ENCODE assay signal across 8 cellular contexts in the genomic region with DNA sequence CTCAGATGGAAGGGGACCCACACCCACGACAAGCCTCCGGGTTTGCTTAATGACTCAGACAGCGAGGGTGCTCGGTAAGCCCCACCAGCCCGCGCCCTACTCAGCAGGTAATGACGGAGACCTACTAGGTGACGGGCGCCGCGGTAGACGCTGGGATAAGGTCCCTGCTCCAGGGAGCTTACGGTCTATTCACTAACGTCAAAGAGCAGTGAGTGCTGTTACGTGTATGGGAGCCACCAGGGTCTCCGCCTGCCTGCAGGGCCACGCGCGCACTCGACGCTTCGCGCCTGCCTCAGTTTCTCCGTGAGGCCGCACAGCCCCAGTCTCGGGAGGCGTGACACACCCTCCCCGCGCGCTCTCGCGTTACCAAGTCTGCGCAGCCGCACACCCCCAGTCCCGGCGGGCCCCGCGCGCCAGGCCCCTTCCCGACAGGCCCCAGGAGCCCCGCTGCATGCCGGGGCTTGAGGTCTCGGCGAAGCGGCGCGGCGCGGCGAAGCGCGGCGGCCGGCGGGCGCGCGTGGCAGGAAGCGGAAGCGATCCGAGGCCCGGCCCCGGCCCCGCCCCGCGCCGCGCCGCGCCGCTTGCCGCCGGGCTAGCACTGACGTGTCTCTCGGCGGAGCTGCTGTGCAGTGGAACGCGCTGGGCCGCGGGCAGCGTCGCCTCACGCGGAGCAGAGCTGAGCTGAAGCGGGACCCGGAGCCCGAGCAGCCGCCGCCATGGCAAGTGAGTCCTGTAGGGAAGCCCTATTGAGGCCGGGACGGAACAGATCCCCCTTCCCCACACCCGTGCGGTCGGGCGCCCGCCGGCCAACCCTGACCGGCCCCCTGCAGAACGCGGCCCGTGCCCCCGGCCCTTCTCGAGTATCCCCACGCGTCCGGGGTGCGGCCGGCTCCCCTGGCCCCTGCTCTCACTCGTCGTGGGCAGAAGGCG. TPM values are rescaled to one million over a fixed set of nuclear protein-coding genes. Genes with fewer than 3 reads are reported as not detected.
DNase-seq lines count a peak whose midpoint lies in the region; ATAC-seq, FAIRE-seq and TF ChIP-seq lines count a peak whose summit lies in the region.

A gene (plus strand): TSS at position 601 of the 930 bp plus-strand sequence. CDS start 116 bp downstream, at position 717.

- DNase-seq in AG04449 (ENCODE audit: low read depth, low spot score) (peak; percentile 41), NCI-H2227 (lab: John Stamatoyannopoulos, UW; ENCODE audit: unreplicated experiment) (peak; percentile 92), WERI-Rb-1 (peak; percentile 95), breast epithelium (ENCODE audit: low spot score in 2 of 2) (peak; percentile 91 to 94), iPS-NIHi11 (ENCODE audit: low spot score) (peak; percentile 99), small intestine (peak; percentile 96)

- peak within 1 kb of the TSS; percentile 88 for H3K4me3 ChIP-seq in AG04449 (ENCODE audit: low read depth, low read length)
- H3K4me3 ChIP-seq in WERI-Rb-1 (ENCODE audit: low read depth, low read length) = peak within 1 kb of the TSS; percentile 91
- H3K4me3 ChIP-seq in breast epithelium = peak within 1 kb of the TSS; percentile 76 to 97 (median 96)
- H3K4me3 ChIP-seq in small intestine (ENCODE audit: low read depth in 1 of 2, low read length in 2 of 2) = peak within 1 kb of the TSS; percentile 76 to 93

- H3K27me3 ChIP-seq in WERI-Rb-1 (ENCODE audit: insufficient read depth, low read depth, severe bottlenecking) = no peaks in the 10 kb centered on the region
- H3K27me3 ChIP-seq in breast epithelium = no peaks in the 10 kb centered on the region
- no peaks in the 10 kb centered on the region for H3K27me3 ChIP-seq in small intestine (ENCODE audit: control insufficient read depth in 2 of 2, insufficient read depth in 2 of 2, low read length in 2 of 2)

- no peaks in the 10 kb centered on the region for H3K9me3 ChIP-seq in WERI-Rb-1 (ENCODE audit: severe bottlenecking)
- H3K9me3 ChIP-seq in breast epithelium = no peaks in the 10 kb centered on the region
- no peaks in the 10 kb centered on the region for H3K9me3 ChIP-seq in small intestine (ENCODE audit: control insufficient read depth, low read depth)

- TF ChIP-seq POLR2A in breast epithelium (IDR thresholded peaks at IDR 0.05) = no peak

- WGBS in small intestine, 3 donors = 0 to 1% (median 0%) methylated on average over 93 to 111 of the region's 111 CpGs

- H3K4me1 ChIP-seq in breast epithelium (peaks cover 0 to 12% of the 10 kb centered on the region in 2 donors), small intestine (ENCODE audit: control insufficient read depth in 2 of 2, insufficient read depth in 1 of 2, low read depth in 1 of 2, low read length in 1 of 2) (peaks cover 8% of the 10 kb centered on the region in 2 donors)

- POLR2A ChIA-PET in AG04449 (lab: Yijun Ruan, JAX) = interaction anchor here (1.1 kb wide), 1 partner anchor 9 kb away, joined by 14 read pairs; no protein-coding TSS in a partner anchor

- no peak for TF ChIP-seq CTCF in AG04449 (IDR thresholded peaks at IDR 0.05; ENCODE audit: insufficient read depth, low read length, missing control alignments)
- no peak for TF ChIP-seq CTCF in WERI-Rb-1 (IDR thresholded peaks at IDR 0.05; ENCODE audit: low read depth, low read length)
- TF ChIP-seq CTCF in breast epithelium (IDR thresholded peaks at IDR 0.05) = no peak

- CTCF ChIA-PET in AG04449 (lab: Yijun Ruan, JAX) = no interaction called here

- ATAC-seq in GM18907 (IDR thresholded peaks at IDR 0.05; ENCODE audit: unreplicated experiment) = peak; percentile 91
- peak; percentile 92 for ATAC-seq in HG03159 (IDR thresholded peaks at IDR 0.05; ENCODE audit: unreplicated experiment)

- peak within 1 kb of the TSS; percentile 92 for H3K27ac ChIP-seq in WERI-Rb-1
- peak within 1 kb of the TSS; percentile 92 to 96 for H3K27ac ChIP-seq in breast epithelium
- peak within 1 kb of the TSS; percentile 93 to 95 for H3K27ac ChIP-seq in small intestine (ENCODE audit: low read depth in 1 of 2, low read length in 1 of 2)

- intact Hi-C loops in breast epithelium (cut with DNase I; ENCODE audit: low total_unique reads) = no loop called here

- no peak for FAIRE-seq in small intestine (lab: Jason Lieb, UNC)

- H3K36me3 ChIP-seq in WERI-Rb-1 = peaks cover 48% of the 10 kb centered on the region
- H3K36me3 ChIP-seq in breast epithelium = no peaks in the 10 kb centered on the region
- peaks cover 3 to 8% of the 10 kb centered on the region in 2 donors for H3K36me3 ChIP-seq in small intestine (ENCODE audit: control insufficient read depth in 2 of 2, insufficient read depth in 2 of 2, low read length in 2 of 2)

RNA-seq across cellular contexts. Expression of the gene that starts here (rescaled TPM):
- total RNA-seq in breast epithelium = 100 to 1,000 TPM; 105 to 166 (median 142) TPM
- polyA plus RNA-seq in small intestine = 100 to 1,000 TPM in 1 of 3 donors, 10 to 100 TPM in 2; 52.1 to 183 (median 57.8) TPM

Comparison
In these comparisons a context has a peak if more than half of its experiments do, and no peak if none do; other contexts are left out.
1. Peak in every context shown above with its lines: DNase-seq, ATAC-seq, H3K4me3 ChIP-seq and H3K27ac ChIP-seq.
2. DNase-seq: peak in every context shown above with its lines; median percentile 99 in iPS-NIHi11; 96 in small intestine; 95 in WERI-Rb-1; 92 in breast epithelium; 92 in NCI-H2227; 41 in AG04449.